ENCODE assay signal across 9 cellular contexts in genomic region chr16:87778476-87778829, GRCh38. TPM values are rescaled to one million over a fixed set of nuclear protein-coding genes. Genes with fewer than 3 reads are reported as not detected.
DNase-seq lines count a peak whose midpoint lies in the region; ATAC-seq and TF ChIP-seq lines count a peak whose summit lies in the region.
"Had no signal": no experiment of that assay in that cellular context is flagged by ENCODE, and none has a peak within 500 bp of the region (broad histone marks: within the 10 kb centered on the region; RNA-seq: fewer than 3 reads in every experiment).

No MANE protein-coding gene starts in this region.

- H3K36me3 ChIP-seq in WERI-Rb-1: no peaks in the 10 kb centered on the region
- no peaks in the 10 kb centered on the region for H3K36me3 ChIP-seq in stomach smooth muscle (ENCODE audit: control insufficient read depth in 2 of 2, insufficient read depth in 2 of 2, low read length in 2 of 2)
- H3K36me3 ChIP-seq in ovary: no peaks in the 10 kb centered on the region
- H3K36me3 ChIP-seq: upper lobe of right lung had no signal

- no peaks in the 10 kb centered on the region for H3K9me3 ChIP-seq in WERI-Rb-1 (ENCODE audit: severe bottlenecking)
- no peaks in the 10 kb centered on the region for H3K9me3 ChIP-seq in stomach smooth muscle (ENCODE audit: control insufficient read depth in 2 of 2, low read length in 2 of 2)
- H3K9me3 ChIP-seq in ovary: no peaks in the 10 kb centered on the region
- H3K9me3 ChIP-seq: upper lobe of right lung had no signal

- H3K9ac ChIP-seq in stomach smooth muscle (ENCODE audit: low read length in 2 of 2): no peak overlapping the region

- no peak for TF ChIP-seq EP300 in ovary (IDR thresholded peaks at IDR 0.05)

- H3K4me3 ChIP-seq in WERI-Rb-1 (ENCODE audit: low read depth, low read length) (no peak overlapping the region), stomach smooth muscle (ENCODE audit: low read length in 2 of 2) (no peak overlapping the region), ovary (no peak overlapping the region)
- H3K4me3 ChIP-seq: upper lobe of right lung had no signal

- TF ChIP-seq POLR2A in ovary (IDR thresholded peaks at IDR 0.05): no peak

- intact Hi-C loops in Right ventricle myocardium superior (cut with DNase I) (no loop called here), cardiac septum (cut with DNase I) (loop anchor here (1.0 kb wide), 1 partner anchor 93 kb away; no protein-coding TSS in a partner anchor), ovary (cut with DNase I) (loop anchor here in 3 of 4 donors (2.0 to 5.0 kb wide), 2 partner anchors 92 to 94 kb away; no protein-coding TSS in a partner anchor)

- no peaks in the 10 kb centered on the region for H3K27me3 ChIP-seq in WERI-Rb-1 (ENCODE audit: insufficient read depth, low read depth, severe bottlenecking)
- no peaks in the 10 kb centered on the region for H3K27me3 ChIP-seq in foreskin keratinocyte
- no peaks in the 10 kb centered on the region for H3K27me3 ChIP-seq in stomach smooth muscle (ENCODE audit: control insufficient read depth in 1 of 2, insufficient read depth in 2 of 2, low read length in 2 of 2)
- no peaks in the 10 kb centered on the region for H3K27me3 ChIP-seq in ovary
- H3K27me3 ChIP-seq: upper lobe of right lung had no signal

- TF ChIP-seq CTCF in WERI-Rb-1 (IDR thresholded peaks at IDR 0.05; ENCODE audit: low read depth, low read length) (no peak), foreskin keratinocyte (conservative IDR thresholded peaks at IDR 0.05) (no peak), ovary (IDR thresholded peaks at IDR 0.05) (no peak)

- H3K4me1 ChIP-seq in foreskin keratinocyte (peaks cover 20% of the 10 kb centered on the region), stomach smooth muscle (ENCODE audit: control insufficient read depth, insufficient read depth, low read length) (peaks cover 18% of the 10 kb centered on the region), ovary (ENCODE audit: insufficient read depth) (no peaks in the 10 kb centered on the region)

- no peak for DNase-seq in Right ventricle myocardium superior
- DNase-seq in cardiac septum (ENCODE audit: low spot score): no peak
- DNase-seq in WERI-Rb-1: no peak
- DNase-seq in foreskin keratinocyte: no peak
- DNase-seq in LoVo (ENCODE audit: low spot score): no peak
- DNase-seq in ovary: no peak

- H3K27ac ChIP-seq in WERI-Rb-1: peak overlapping the region; percentile 79
- H3K27ac ChIP-seq in foreskin keratinocyte: peak overlapping the region; percentile 64
- peak overlapping the region; percentile 37 for H3K27ac ChIP-seq in stomach smooth muscle (ENCODE audit: low read length)
- H3K27ac ChIP-seq in ovary: no peak overlapping the region

- 85 to 89% (median 87%) methylated on average over 13 of the region's 13 CpGs for WGBS in ovary, 3 donors

- ATAC-seq in Right ventricle myocardium superior (ENCODE audit: poor library complexity): peak; percentile 3
- ATAC-seq in foreskin keratinocyte: no peak
- ATAC-seq in GM19328 (IDR thresholded peaks at IDR 0.05; ENCODE audit: unreplicated experiment): no peak

RNA-seq across cellular contexts. Expression of gene KLHDC4, which starts 12.7 kb away (rescaled TPM):
- total RNA-seq in Right ventricle myocardium superior (8.7 TPM), cardiac septum (12.6 TPM), foreskin keratinocyte (17.2 and 21.9 TPM in 2 replicates), ovary (10 to 100 TPM; 24.1 to 35.9 (median 30.5) TPM)
- polyA plus RNA-seq in foreskin keratinocyte (16.8 and 18.4 TPM in 2 replicates), ovary (10 to 100 TPM; 16.2 to 22.7 TPM)

Comparison
In these comparisons a context has a peak if more than half of its experiments do, and no peak if none do; other contexts are left out.
1. H3K27ac ChIP-seq: peak in WERI-Rb-1 (single experiment), foreskin keratinocyte (single experiment) and stomach smooth muscle (single experiment); none in ovary (0 of 2).